Comparison of ENCODE assay signal across 1 cellular context in genomic region chr3:48186993-48187578, GRCh38.
A peak's percentile ranks its signal among the peaks of the same experiment; 100 is the strongest.
TF ChIP-seq lines count a peak whose summit lies in the region.

No MANE protein-coding gene starts in this region.

TF ChIP-seq in K562, 482 proteins besides CTCF, POLR2A, EP300 and RAD21:
- TF ChIP-seq ZBED1 (IDR thresholded peaks at IDR 0.05) (no peak), TEAD1 (CRISPR knock-in tag; IDR thresholded peaks at IDR 0.05) (0 out of 4 replicates have a peak, but pooled peaks of 1 of the 2 experiments have one; percentile 34), ZFP1 (CRISPR knock-in tag; IDR thresholded peaks at IDR 0.05) (peak; percentile 73; the same call in 1 of the 2 replicates)
